Comparison of ENCODE assay signal across 1 cellular context in genomic region chr9:13267743-13268142, GRCh38.
TF ChIP-seq lines count a peak whose summit lies in the region.

No MANE protein-coding gene starts in this region.

TF ChIP-seq in H1, 55 proteins besides CTCF, POLR2A, EP300 and RAD21 (continued from another document):
- TF ChIP-seq CHD7 (IDR thresholded peaks at IDR 0.05; ENCODE audit: insufficient replicate concordance, low read length): no peak
- TF ChIP-seq TBP (IDR thresholded peaks at IDR 0.05; ENCODE audit: low read depth, low read length): no peak
- no peak for TF ChIP-seq SUZ12 (IDR thresholded peaks at IDR 0.05; ENCODE audit: low read length)
- TF ChIP-seq SIX5 (IDR thresholded peaks at IDR 0.05; ENCODE audit: low read depth, low read length): no peak
- TF ChIP-seq CHD2 (IDR thresholded peaks at IDR 0.05; ENCODE audit: low read length): no peak
- TF ChIP-seq SP2 (IDR thresholded peaks at IDR 0.05; ENCODE audit: low read length): no peak
- no peak for TF ChIP-seq E2F6 (IDR thresholded peaks at IDR 0.05)
- TF ChIP-seq MAFK (IDR thresholded peaks at IDR 0.05; ENCODE audit: low read depth, low read length): no peak
- no peak for TF ChIP-seq CTBP2 (IDR thresholded peaks at IDR 0.05; ENCODE audit: borderline replicate concordance, insufficient read depth, insufficient read length, low read length)
- TF ChIP-seq NRF1 (IDR thresholded peaks at IDR 0.05; ENCODE audit: low read depth, low read length): no peak
